Comparison of ENCODE assay signal across 22 cellular contexts in the genomic region with DNA sequence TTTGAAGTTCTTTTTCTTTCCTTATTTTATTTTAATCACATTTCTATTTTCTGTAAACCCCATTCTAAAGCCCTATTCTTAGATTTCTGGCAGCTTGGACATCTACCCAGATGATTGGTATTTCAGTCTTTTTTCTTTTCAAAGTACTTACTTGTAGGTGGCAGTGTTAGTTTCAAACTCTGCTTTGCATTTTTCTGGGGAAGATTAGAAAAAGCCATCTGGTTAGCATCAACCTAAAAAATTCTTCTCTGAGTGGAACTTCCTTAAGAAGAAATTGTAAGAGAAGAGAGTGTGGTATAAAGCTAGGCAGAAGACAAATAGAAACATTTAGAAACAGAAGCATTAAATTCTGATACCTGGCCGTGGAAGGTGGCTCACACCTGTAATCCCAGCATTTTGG.
"Had no signal": no experiment of that assay in that cellular context is flagged by ENCODE, and none has a peak within 500 bp of the region (broad histone marks: within the 10 kb centered on the region; RNA-seq: fewer than 3 reads in every experiment).

No MANE protein-coding gene starts in this region.

- H3K27me3 ChIP-seq: sigmoid colon had no signal

- H3K27ac Mint-ChIP-seq: endodermal cell; immature natural killer cell; naive thymus-derived CD8-positive, alpha-beta T cell; stimulated activated naive B cell treated with anti-CD40 and anti-IgM and Interleukin-4, amounts not matched to agents 10 μg/mL and 1 μg/mL and 100 μg/mL, for 72 hours; stimulated activated naive CD8-positive, alpha-beta T cell treated with anti-CD3 and anti-CD28 coated beads, Interleukin-15, amount 100 ng/mL, for 72 hours; type B pancreatic cell had no signal

- H3K4me3 ChIP-seq: lung, mucosa of descending colon, sigmoid colon, skin epidermis had no signal

- DNase-seq: cerebellar nuclear complex; dermis blood vessel endothelial cell; effector CD4-positive, alpha-beta T cell; endodermal cell; erythroblast; foreskin fibroblast; immature natural killer cell; kidney; left colon; left ventricle myocardium superior; mesendoderm; mucosa of descending colon; naive thymus-derived CD8-positive, alpha-beta T cell; posterior cingulate gyrus; sigmoid colon; stimulated activated CD4-positive, alpha-beta T cell treated with anti-CD3 and anti-CD28 coated beads, Interleukin-2, amount 100 ng/mL, for 24 hours; stimulated activated CD4-positive, alpha-beta T cell treated with anti-CD3 and anti-CD28 coated beads, Interleukin-4, amount 100 ng/mL, for 4 hours; stimulated activated naive B cell treated with anti-CD40 and anti-IgM and Interleukin-4, amounts not matched to agents 10 μg/mL and 1 μg/mL and 100 μg/mL, for 72 hours; stimulated activated naive CD8-positive, alpha-beta T cell treated with anti-CD3 and anti-CD28 coated beads, Interleukin-15, amount 100 ng/mL, for 72 hours had no signal

- H3K4me1 ChIP-seq: sigmoid colon had no signal

- H3K4me1 Mint-ChIP-seq: endodermal cell; immature natural killer cell; naive thymus-derived CD8-positive, alpha-beta T cell; stimulated activated naive CD8-positive, alpha-beta T cell treated with anti-CD3 and anti-CD28 coated beads, Interleukin-15, amount 100 ng/mL, for 72 hours had no signal

- H3K9me3 Mint-ChIP-seq: endodermal cell; immature natural killer cell; naive thymus-derived CD8-positive, alpha-beta T cell; stimulated activated naive B cell treated with anti-CD40 and anti-IgM and Interleukin-4, amounts not matched to agents 10 μg/mL and 1 μg/mL and 100 μg/mL, for 72 hours; stimulated activated naive CD8-positive, alpha-beta T cell treated with anti-CD3 and anti-CD28 coated beads, Interleukin-15, amount 100 ng/mL, for 72 hours had no signal

- H3K36me3 ChIP-seq: sigmoid colon had no signal

- H3K9me3 ChIP-seq: mucosa of descending colon, sigmoid colon had no signal

- H3K4me3 Mint-ChIP-seq: endodermal cell; immature natural killer cell; naive thymus-derived CD8-positive, alpha-beta T cell; stimulated activated naive B cell treated with anti-CD40 and anti-IgM and Interleukin-4, amounts not matched to agents 10 μg/mL and 1 μg/mL and 100 μg/mL, for 72 hours; stimulated activated naive CD8-positive, alpha-beta T cell treated with anti-CD3 and anti-CD28 coated beads, Interleukin-15, amount 100 ng/mL, for 72 hours; type B pancreatic cell had no signal

- H3K27ac ChIP-seq: sigmoid colon, skin epidermis had no signal

- ATAC-seq: left colon; left ventricle myocardium superior; mucosa of descending colon; naive thymus-derived CD8-positive, alpha-beta T cell; stimulated activated naive B cell treated with anti-CD40 and anti-IgM and Interleukin-4, amounts not matched to agents 10 μg/mL and 1 μg/mL and 100 μg/mL, for 72 hours; stimulated activated naive CD8-positive, alpha-beta T cell treated with anti-CD3 and anti-CD28 coated beads, Interleukin-15, amount 100 ng/mL, for 72 hours had no signal
